ENCODE assay signal across 9 cellular contexts in genomic region chr11:48116843-48117242, GRCh38.
DNase-seq lines count a peak whose midpoint lies in the region; TF ChIP-seq lines count a peak whose summit lies in the region.
"Had no signal": no experiment of that assay in that cellular context is flagged by ENCODE, and none has a peak within 500 bp of the region (broad histone marks: within the 10 kb centered on the region; RNA-seq: fewer than 3 reads in every experiment).

No MANE protein-coding gene starts in this region.

- no peaks in the 10 kb centered on the region for H3K9me3 ChIP-seq in smooth muscle cell (replicated peaks; ENCODE audit: low read depth)

- no peaks in the 10 kb centered on the region for H4K20me1 ChIP-seq in KMS-11 (ENCODE audit: insufficient read depth)
- no peaks in the 10 kb centered on the region for H4K20me1 ChIP-seq in smooth muscle cell (ENCODE audit: low read depth)

- H3K36me3 ChIP-seq in KMS-11 (ENCODE audit: insufficient read depth) (no peaks in the 10 kb centered on the region), smooth muscle cell (ENCODE audit: low read depth) (peaks cover 7% of the 10 kb centered on the region)

- DNase-seq in SHP77 (lab: John Stamatoyannopoulos, UW) = peak; percentile 31 to 42
- DNase-seq in SHP77 treated with DMSO at 0.1 percent for 48 hours (lab: John Stamatoyannopoulos, UW) = no peak
- peak; percentile 71 for DNase-seq in dermis blood vessel endothelial cell
- no peak for DNase-seq in smooth muscle cell (lab: John Stamatoyannopoulos, UW; ENCODE audit: unreplicated experiment)
- no peak for DNase-seq in DMS114 treated with DMSO at 0.1 percent for 48 hours (lab: John Stamatoyannopoulos, UW; ENCODE audit: unreplicated experiment)
- no peak for DNase-seq in DMS79 treated with DMSO at 0.1 percent for 48 hours (lab: John Stamatoyannopoulos, UW)
- no peak for DNase-seq in lower leg skin (ENCODE audit: low spot score in 2 of 2)
- DNase-seq: CD4-positive, alpha-beta memory T cell had no signal

- H3K4me2 ChIP-seq in KMS-11 (no peak overlapping the region), smooth muscle cell (no peak overlapping the region)

- H3K4me1 ChIP-seq in KMS-11 (ENCODE audit: low read depth, poor library complexity, severe bottlenecking) = no peaks in the 10 kb centered on the region
- H3K4me1 ChIP-seq in smooth muscle cell (ENCODE audit: low read depth) = no peaks in the 10 kb centered on the region

- H3F3A ChIP-seq in smooth muscle cell (ENCODE audit: low read depth) = no peaks in the 10 kb centered on the region

- peak; percentile 64 for TF ChIP-seq CTCF in KMS-11 (conservative IDR thresholded peaks at IDR 0.05; ENCODE audit: low read depth, low read length)
- peak; percentile 23 for TF ChIP-seq CTCF in smooth muscle cell (IDR thresholded peaks at IDR 0.05; ENCODE audit: borderline replicate concordance, insufficient read depth, poor library complexity, severe bottlenecking)
- no peak for TF ChIP-seq CTCF in lower leg skin (IDR thresholded peaks at IDR 0.05)

- H2AFZ ChIP-seq in KMS-11 (ENCODE audit: low read depth) (no peak overlapping the region), smooth muscle cell (ENCODE audit: low read depth) (no peak overlapping the region)

- H3K79me2 ChIP-seq in KMS-11 (ENCODE audit: insufficient read depth, low read depth) (no peaks in the 10 kb centered on the region), smooth muscle cell (ENCODE audit: low read depth) (no peaks in the 10 kb centered on the region)

- intact Hi-C loops in lower leg skin (cut with DNase I; ENCODE audit: low total_unique reads) = no loop called here

- H3K27me3 ChIP-seq in KMS-11 (ENCODE audit: insufficient read depth, low read depth) (no peaks in the 10 kb centered on the region), smooth muscle cell (ENCODE audit: low read depth) (no peaks in the 10 kb centered on the region)

- no peak for TF ChIP-seq POLR2A in lower leg skin (IDR thresholded peaks at IDR 0.05)

- no peak overlapping the region for H3K27ac ChIP-seq in KMS-11
- no peak overlapping the region for H3K27ac ChIP-seq in smooth muscle cell (ENCODE audit: low read depth)

- H3K4me3 ChIP-seq in KMS-11 (IDR thresholded peaks at IDR 0.05; ENCODE audit: insufficient read depth, low read depth, low read length) = no peak overlapping the region
- no peak overlapping the region for H3K4me3 ChIP-seq in smooth muscle cell
- H3K4me3 ChIP-seq in lower leg skin (ENCODE audit: low read depth, poor library complexity, severe bottlenecking) = no peak overlapping the region

- H3K9ac ChIP-seq in KMS-11 (no peak overlapping the region), smooth muscle cell (ENCODE audit: low read depth) (no peak overlapping the region)

Comparison
In these comparisons a context has a peak if more than half of its experiments do, and no peak if none do; other contexts are left out.
1. DNase-seq: peak in SHP77 (2 of 2) and dermis blood vessel endothelial cell (single experiment); none in SHP77 treated with DMSO at 0.1 percent for 48 hours (single experiment), smooth muscle cell (single experiment), DMS114 treated with DMSO at 0.1 percent for 48 hours (single experiment), DMS79 treated with DMSO at 0.1 percent for 48 hours (single experiment) and lower leg skin (0 of 2).
2. CTCF ChIP-seq: peak in KMS-11 (single experiment) and smooth muscle cell (single experiment); none in lower leg skin (0 of 3).